In genomic region chr5:113190347-113190746, GRCh38 we compare ENCODE assay signal across 31 cellular contexts.
DNase-seq lines count a peak whose midpoint lies in the region; ATAC-seq, FAIRE-seq and TF ChIP-seq lines count a peak whose summit lies in the region.
"Had no signal": no experiment of that assay in that cellular context is flagged by ENCODE, and none has a peak within 500 bp of the region (broad histone marks: within the 10 kb centered on the region; RNA-seq: fewer than 3 reads in every experiment).

No MANE protein-coding gene starts in this region.

- no peaks in the 10 kb centered on the region for H3K9me3 ChIP-seq in esophagus squamous epithelium
- H3K9me3 ChIP-seq: colonic mucosa, mucosa of descending colon, ovary, upper lobe of left lung had no signal

- peak; percentile 33 for FAIRE-seq in H54 (lab: Jason Lieb, UNC)
- FAIRE-seq: G401.6 had no signal

- no peaks in the 10 kb centered on the region for H3K27me3 ChIP-seq in esophagus squamous epithelium
- H3K27me3 ChIP-seq: colonic mucosa, ovary, right atrium auricular region, SJSA1, upper lobe of left lung had no signal

- ATAC-seq in HG03469 (IDR thresholded peaks at IDR 0.05; ENCODE audit: unreplicated experiment): no peak
- ATAC-seq: activated T-helper 17 cell treated with anti-CD3 and anti-CD28 coated beads, Interleukin-2, amount 50 U/mL, for 72 hours; mucosa of descending colon; natural killer cell treated with Interleukin-12 subunit alpha and Interleukin-12 subunit beta and Interleukin-15 and Interleukin-18, amount 100 ng/mL, for 72 hours; Panc1; T-cell had no signal

- peak overlapping the region in 3 of 4 donors; percentile 17 to 64 (median 26) for H3K27ac ChIP-seq in esophagus squamous epithelium
- H3K27ac ChIP-seq: colonic mucosa, ovary, right atrium auricular region, SJSA1, upper lobe of left lung had no signal

- peaks cover 32% of the 10 kb centered on the region for H3K9me3 Mint-ChIP-seq in nephron progenitor cell
- H3K9me3 Mint-ChIP-seq: activated naive CD4-positive, alpha-beta T cell treated with anti-CD3 and anti-CD28 coated beads, Interleukin-2, amount 50 U/mL, for 24 hours; natural killer cell treated with Interleukin-12 subunit alpha and Interleukin-12 subunit beta and Interleukin-15 and Interleukin-18, amount 100 ng/mL, for 72 hours had no signal

- H3K4me1 ChIP-seq in esophagus squamous epithelium: peaks cover 0 to 52% (median 19%) of the 10 kb centered on the region in 3 donors
- H3K4me1 ChIP-seq: colonic mucosa, upper lobe of left lung had no signal

- no peaks in the 10 kb centered on the region for H3K27me3 Mint-ChIP-seq in nephron progenitor cell (ENCODE audit: low read depth, poor library complexity)
- H3K27me3 Mint-ChIP-seq: activated naive CD4-positive, alpha-beta T cell treated with anti-CD3 and anti-CD28 coated beads, Interleukin-2, amount 50 U/mL, for 24 hours; activated T-helper 17 cell treated with anti-CD3 and anti-CD28 coated beads, Interleukin-2, amount 50 U/mL, for 72 hours; T-cell had no signal

- no peak overlapping the region for H3K4me3 Mint-ChIP-seq in nephron progenitor cell
- H3K4me3 Mint-ChIP-seq: activated naive CD4-positive, alpha-beta T cell treated with anti-CD3 and anti-CD28 coated beads, Interleukin-2, amount 50 U/mL, for 24 hours; activated T-helper 17 cell treated with anti-CD3 and anti-CD28 coated beads, Interleukin-2, amount 50 U/mL, for 72 hours; HFFc6; natural killer cell treated with Interleukin-12 subunit alpha and Interleukin-12 subunit beta and Interleukin-15 and Interleukin-18, amount 100 ng/mL, for 72 hours; stimulated activated effector memory CD8-positive, alpha-beta T cell treated with anti-CD3 and anti-CD28 coated beads, Interleukin-12 subunit alpha, Interleukin-12 subunit beta, amount 100 ng/mL, for 72 hours; T-cell had no signal

- WGBS in esophagus squamous epithelium, 2 donors: 82 to 83% methylated on average over 5 of the region's 5 CpGs

- peaks cover 48% of the 10 kb centered on the region for H3K36me3 Mint-ChIP-seq in nephron progenitor cell (ENCODE audit: low read depth)
- H3K36me3 Mint-ChIP-seq: activated naive CD4-positive, alpha-beta T cell treated with anti-CD3 and anti-CD28 coated beads, Interleukin-2, amount 50 U/mL, for 24 hours; natural killer cell treated with Interleukin-12 subunit alpha and Interleukin-12 subunit beta and Interleukin-15 and Interleukin-18, amount 100 ng/mL, for 72 hours; stimulated activated effector memory CD8-positive, alpha-beta T cell treated with anti-CD3 and anti-CD28 coated beads, Interleukin-12 subunit alpha, Interleukin-12 subunit beta, amount 100 ng/mL, for 72 hours had no signal

- peaks cover 42% of the 10 kb centered on the region for H3K4me1 Mint-ChIP-seq in nephron progenitor cell
- H3K4me1 Mint-ChIP-seq: activated naive CD4-positive, alpha-beta T cell treated with anti-CD3 and anti-CD28 coated beads, Interleukin-2, amount 50 U/mL, for 24 hours; stimulated activated effector memory CD8-positive, alpha-beta T cell treated with anti-CD3 and anti-CD28 coated beads, Interleukin-12 subunit alpha, Interleukin-12 subunit beta, amount 100 ng/mL, for 72 hours; T-cell had no signal

- DNase-seq in H54 (ENCODE audit: insufficient read length, low spot score) (peak; percentile 21), RPMI7951 (ENCODE audit: low read depth) (peak; percentile 14), esophagus squamous epithelium (lab: John Stamatoyannopoulos, UW) (no peak), nephron progenitor cell (no peak), H4 (ENCODE audit: low spot score) (no peak), activated T-cell treated with anti-CD3 and anti-CD28 coated beads for 4 hours (no peak), DMS 273 treated with DMSO at 0.1 percent for 48 hours (lab: John Stamatoyannopoulos, UW) (no peak)
- DNase-seq: activated CD4-positive, alpha-beta T cell treated with anti-CD3 and anti-CD28 coated beads, Interleukin-2, amount 50 U/mL, for 48 hours; amygdala; colonic mucosa; DMS53; effector CD8-positive, alpha-beta T cell; HFFc6; MG63; mucosa of descending colon; NCI-H2029 treated with DMSO at 0.1 percent for 48 hours; NCI-H526; ovary; stimulated activated CD4-positive, alpha-beta T cell treated with anti-CD3 and anti-CD28 coated beads, Interleukin-2, amount 100 ng/mL, for 48 hours; T-cell; upper lobe of left lung had no signal

- intact Hi-C loops in esophagus squamous epithelium (cut with DNase I): no loop called here

- peak overlapping the region; percentile 91 for H3K27ac Mint-ChIP-seq in nephron progenitor cell
- H3K27ac Mint-ChIP-seq: activated naive CD4-positive, alpha-beta T cell treated with anti-CD3 and anti-CD28 coated beads, Interleukin-2, amount 50 U/mL, for 24 hours; activated T-helper 17 cell treated with anti-CD3 and anti-CD28 coated beads, Interleukin-2, amount 50 U/mL, for 72 hours; HFFc6; natural killer cell treated with Interleukin-12 subunit alpha and Interleukin-12 subunit beta and Interleukin-15 and Interleukin-18, amount 100 ng/mL, for 72 hours; stimulated activated effector memory CD8-positive, alpha-beta T cell treated with anti-CD3 and anti-CD28 coated beads, Interleukin-12 subunit alpha, Interleukin-12 subunit beta, amount 100 ng/mL, for 72 hours; T-cell had no signal

- H3K4me3 ChIP-seq in esophagus squamous epithelium: no peak overlapping the region
- H3K4me3 ChIP-seq: colonic mucosa, lung, MG63, mucosa of descending colon, ovary, right atrium auricular region, SJSA1, upper lobe of left lung had no signal

- H3K36me3 ChIP-seq in esophagus squamous epithelium: peaks cover 0 to 12% (median 0%) of the 10 kb centered on the region in 3 donors
- H3K36me3 ChIP-seq: colonic mucosa, MG63, ovary, right atrium auricular region, SJSA1, upper lobe of left lung had no signal

- TF ChIP-seq POLR2A in H54 (IDR thresholded peaks at IDR 0.05; ENCODE audit: low read depth, low read length) (no peak), esophagus squamous epithelium (IDR thresholded peaks at IDR 0.05) (no peak)

- TF ChIP-seq CTCF in esophagus squamous epithelium (IDR thresholded peaks at IDR 0.05): no peak
- TF ChIP-seq CTCF in nephron progenitor cell (IDR thresholded peaks at IDR 0.05): no peak

Comparison
In these comparisons a context has a peak if more than half of its experiments do, and no peak if none do; other contexts are left out.
1. DNase-seq: peak in H54 (single experiment) and RPMI7951 (single experiment); none in esophagus squamous epithelium (single experiment), nephron progenitor cell (single experiment), H4 (single experiment), activated T-cell treated with anti-CD3 and anti-CD28 coated beads for 4 hours (single experiment) and DMS 273 treated with DMSO at 0.1 percent for 48 hours (single experiment).